ENCODE assay signal across 9 cellular contexts in genomic region chr2:70300771-70301343, GRCh38. TPM values are rescaled to one million over a fixed set of nuclear protein-coding genes. Genes with fewer than 3 reads are reported as not detected.
DNase-seq lines count a peak whose midpoint lies in the region; ATAC-seq, FAIRE-seq and TF ChIP-seq lines count a peak whose summit lies in the region.
"Had no signal": no experiment of that assay in that cellular context is flagged by ENCODE, and none has a peak within 500 bp of the region (broad histone marks: within the 10 kb centered on the region; RNA-seq: fewer than 3 reads in every experiment).

No MANE protein-coding gene starts in this region.

- H4K8ac ChIP-seq in H9 (replicated peaks; ENCODE audit: insufficient read length, low read depth, low read length): no peak overlapping the region

- no peak overlapping the region for H2BK5ac ChIP-seq in H9 (ENCODE audit: insufficient read length, low read length)

- H4K5ac ChIP-seq in H9 (ENCODE audit: insufficient read length, low read depth, low read length): peak overlapping the region; percentile 61

- H2BK20ac ChIP-seq in H9 (ENCODE audit: low read depth, low read length, poor library complexity, severe bottlenecking): no peak overlapping the region

- H3K9ac ChIP-seq in H9 (ENCODE audit: extremely low read depth, insufficient read length, low read length): peak overlapping the region; percentile 85

- in situ Hi-C loops in astrocyte of the cerebellum (cut with HindIII; ENCODE audit: low sequenced_read_pairs): loop anchor here (25.0 kb wide), 1 partner anchor 336 kb away; no protein-coding TSS in a partner anchor

- no peak overlapping the region for H3K56ac ChIP-seq in H9 (ENCODE audit: insufficient read length, low read depth, low read length)

- peaks cover 17 to 24% of the 10 kb centered on the region in 2 experiments for H3K4me1 Mint-ChIP-seq in H9
- peaks cover 23% of the 10 kb centered on the region for H3K4me1 Mint-ChIP-seq in memory B cell

- no peak overlapping the region for H4K91ac ChIP-seq in H9 (ENCODE audit: insufficient read length, low read depth, low read length)

- no peaks in the 10 kb centered on the region for H3K27me3 Mint-ChIP-seq in H9 (ENCODE audit: low read depth)
- no peaks in the 10 kb centered on the region for H3K27me3 Mint-ChIP-seq in memory B cell

- peaks cover 29 to 53% (median 48%) of the 10 kb centered on the region in 3 experiments for H3K36me3 Mint-ChIP-seq in H9 (ENCODE audit: insufficient read depth in 1 of 3, low read depth in 3 of 3)
- peaks cover 15% of the 10 kb centered on the region for H3K36me3 Mint-ChIP-seq in memory B cell

- H2BK12ac ChIP-seq in H9 (ENCODE audit: insufficient read length, low read depth, low read length): peak overlapping the region; percentile 86

- H3K23ac ChIP-seq in H9 (ENCODE audit: insufficient read length, low read depth, low read length): no peak overlapping the region

- peak overlapping the region; percentile 49; the same call in 1 of the 2 replicates for H2BK15ac ChIP-seq in H9 (ENCODE audit: low read depth, low read length)

- intact Hi-C loops in A673 (cut with micrococcal nuclease; ENCODE audit: unreplicated experiment): loop anchor here (5.0 to 10.0 kb wide), 2 partner anchors 251 to 484 kb away; partner anchors contain the start of gene TGFA
- intact Hi-C loops in posterior cingulate gyrus (cut with DNase I): loop anchor here (5.0 to 10.0 kb wide), 3 partner anchors 316 to 484 kb away; no protein-coding TSS in a partner anchor

- FAIRE-seq in HTR-8/SVneo (lab: Jason Lieb, UNC): no peak
- FAIRE-seq: frontal cortex had no signal

- H3K9me3 Mint-ChIP-seq in H9 (peaks cover 9 to 14% of the 10 kb centered on the region in 2 experiments), memory B cell (no peaks in the 10 kb centered on the region)

- POLR2A ChIA-PET in A673 (lab: Charles Lee; ENCODE audit: low non-redundant PET): no interaction called here

- peaks cover 9% of the 10 kb centered on the region for H3K36me3 ChIP-seq in A673 (ENCODE audit: insufficient read depth, low read length, poor library complexity, severe bottlenecking)

- H3K79me1 ChIP-seq in H9 (ENCODE audit: insufficient read depth, low read depth, low read length, poor library complexity, severe bottlenecking): peaks cover 3% of the 10 kb centered on the region

- no TSS peak for BruUV-seq in A673 (replicated peaks; lab: Mats Ljungman, UMichigan)

- H3K27me3 ChIP-seq in A673 (replicated peaks; ENCODE audit: insufficient read depth, low read depth, low read length, poor library complexity): no peaks in the 10 kb centered on the region
- H3K27me3 ChIP-seq in H9 (ENCODE audit: insufficient read depth, low read length): no peaks in the 10 kb centered on the region

- no peak overlapping the region for H2AK5ac ChIP-seq in H9 (ENCODE audit: insufficient read length, low read length)

- H3K27ac Mint-ChIP-seq in H9 (peak overlapping the region; percentile 96 to 99 (median 99); a peak in 6 of 7 replicates), memory B cell (peak overlapping the region; percentile 93)

- peaks cover 5% of the 10 kb centered on the region for H3K23me2 ChIP-seq in H9 (ENCODE audit: insufficient read length, low read depth, low read length, poor library complexity, severe bottlenecking)

- H3K4me2 ChIP-seq in H9 (ENCODE audit: insufficient read depth, insufficient read length, low read length): peak overlapping the region; percentile 77

- no peak overlapping the region for H2AFZ ChIP-seq in H9 (ENCODE audit: low read length)

- H3T11ph ChIP-seq in H9 (ENCODE audit: low read length): no peak overlapping the region

- H3K4ac ChIP-seq in H9 (ENCODE audit: low read depth, low read length): no peak overlapping the region

- H3K9me3 ChIP-seq in A673 (ENCODE audit: low read depth, low read length, poor library complexity, severe bottlenecking) (no peaks in the 10 kb centered on the region), H9 (ENCODE audit: control insufficient read depth, low read depth, low read length) (no peaks in the 10 kb centered on the region)

- DNase-seq in A673 (ENCODE audit: low spot score) (no peak), H9 (no peak), astrocyte of the cerebellum (ENCODE audit: low read depth) (no peak), memory B cell (ENCODE audit: low spot score in 2 of 2) (no peak), posterior cingulate gyrus (no peak), HTR-8/SVneo (ENCODE audit: insufficient read length, low spot score) (no peak)

- CTCF ChIA-PET in A673 (lab: Charles Lee): interaction anchor here (0.6 to 1.1 kb wide), 3 partner anchors 115 to 576 kb away, joined by 3 to 6 read pairs (median 3); no protein-coding TSS in a partner anchor

- peak overlapping the region; percentile 85 for H3K27ac ChIP-seq in A673 (ENCODE audit: low read depth, low read length, poor library complexity, severe bottlenecking)
- H3K27ac ChIP-seq in H9 (ENCODE audit: insufficient read length, low read depth, low read length): peak overlapping the region; percentile 29

- H3K4me3 ChIP-seq in A673 (ENCODE audit: low read depth, low read length, poor library complexity, severe bottlenecking) (peak overlapping the region; percentile 86), astrocyte of the cerebellum (ENCODE audit: low read depth, low read length) (peak overlapping the region; percentile 70)

- H3K14ac ChIP-seq in H9 (ENCODE audit: insufficient read depth, low read length): no peak overlapping the region

- H4K20me1 ChIP-seq in H9 (ENCODE audit: control insufficient read depth, insufficient read depth, insufficient read length): no peaks in the 10 kb centered on the region

- H3K18ac ChIP-seq in H9 (ENCODE audit: insufficient read length, low read depth, low read length): peak overlapping the region; percentile 72

- TF ChIP-seq CTCF in A673 (conservative IDR thresholded peaks at IDR 0.05; ENCODE audit: low read depth, low read length) (no peak), H9 (conservative IDR thresholded peaks at IDR 0.05) (no peak), astrocyte of the cerebellum (IDR thresholded peaks at IDR 0.05; ENCODE audit: low read depth, low read length, missing control alignments) (no peak)

- H3K4me3 Mint-ChIP-seq in H9: peak overlapping the region; percentile 92 to 93
- peak overlapping the region; percentile 97 for H3K4me3 Mint-ChIP-seq in memory B cell

- WGBS in H9 (ENCODE audit: extremely low coverage, insufficient read length, low lambda C conversion rate): no CpG with 5 or more reads among the region's 10 CpGs

- H3K4me1 ChIP-seq in A673 (ENCODE audit: insufficient read depth, low read length, poor library complexity, severe bottlenecking) (peaks cover 13% of the 10 kb centered on the region), H9 (ENCODE audit: insufficient read depth, low read length) (peaks cover 5% of the 10 kb centered on the region; the same call in 1 of the 2 replicates)

- no peak overlapping the region for H2BK120ac ChIP-seq in H9 (ENCODE audit: low read depth, low read length, poor library complexity, severe bottlenecking)

- H3K79me2 ChIP-seq in H9 (ENCODE audit: insufficient read depth, low read length): peaks cover 2% of the 10 kb centered on the region; the same call in 1 of the 2 replicates

- ATAC-seq in memory B cell (ENCODE audit: low read depth): no peak
- ATAC-seq in HG03460 (IDR thresholded peaks at IDR 0.05; ENCODE audit: unreplicated experiment): no peak
- ATAC-seq in HG02885 (IDR thresholded peaks at IDR 0.05; ENCODE audit: poor library complexity, unreplicated experiment): no peak

RNA-seq across cellular contexts. Expression of gene FAM136A, which starts 1.0 kb away (rescaled TPM):
- total RNA-seq in A673 (2021) (71.6 and 77.7 TPM in 2 replicates), H9 (2021) (118 and 119 TPM in 2 replicates)

RNA-seq across cellular contexts. Expression of gene SNRPG, which starts 7.3 kb away (rescaled TPM):
- total RNA-seq in A673 (2021) (355 and 386 TPM in 2 replicates), H9 (2021) (408 and 422 TPM in 2 replicates)

RNA-seq across cellular contexts. Expression of gene PCYOX1, which starts 42.9 kb away (rescaled TPM):
- total RNA-seq in A673 (2021): 45.7 and 46.0 TPM in 2 replicates
- total RNA-seq in H9 (2021): 45.6 and 50.5 TPM in 2 replicates

RNA-seq across cellular contexts. Expression of gene TIA1, which starts 52.4 kb away (rescaled TPM):
- 185 and 197 TPM in 2 replicates for total RNA-seq in A673 (2021)
- 179 and 193 TPM in 2 replicates for total RNA-seq in H9 (2021)
